In the genomic region with DNA sequence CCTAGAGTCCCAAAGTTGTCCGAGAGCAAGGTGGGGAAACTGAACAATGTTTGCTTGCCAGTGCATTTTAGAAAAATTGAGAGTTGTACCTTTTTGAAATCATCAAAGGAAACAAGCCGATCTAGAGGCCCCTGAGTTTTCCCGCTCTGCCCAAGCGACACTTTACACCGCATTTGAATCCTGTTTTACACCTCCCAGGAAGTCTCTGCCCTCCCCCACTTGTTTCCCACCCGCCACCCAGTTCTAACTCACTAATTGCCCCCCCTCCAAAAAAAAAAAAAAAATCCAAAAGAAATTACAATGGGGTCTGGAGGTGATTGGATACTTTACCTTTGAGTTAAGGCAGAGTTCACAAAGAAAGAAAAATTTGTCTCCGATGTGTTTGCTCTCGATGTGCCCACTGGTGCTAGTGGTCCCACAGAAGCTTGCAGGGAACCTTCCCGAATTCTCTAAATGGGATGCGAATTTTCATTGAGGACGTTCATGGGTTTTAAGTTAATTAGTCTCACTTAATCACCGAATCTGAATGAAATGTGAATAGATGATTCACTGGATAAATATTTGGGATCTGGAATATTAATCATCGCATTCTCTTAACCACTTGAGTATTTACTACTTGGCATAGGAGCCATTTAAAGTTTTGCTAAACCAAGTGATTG, we compare ENCODE assay signal across 8 cellular contexts. TPM values are rescaled to one million over a fixed set of nuclear protein-coding genes. Genes with fewer than 3 reads are reported as not detected.
A peak's percentile ranks its signal among the peaks of the same experiment; 100 is the strongest.
DNase-seq lines count a peak whose midpoint lies in the region; ATAC-seq and TF ChIP-seq lines count a peak whose summit lies in the region.

No MANE protein-coding gene starts in this region.

- TF ChIP-seq CTCF in ascending aorta (IDR thresholded peaks at IDR 0.05), result no peak
- TF ChIP-seq CTCF in vagina (IDR thresholded peaks at IDR 0.05), result no peak

- H3K4me1 ChIP-seq in right cardiac atrium (ENCODE audit: control insufficient read depth, insufficient read depth, low read length) (no peaks in the 10 kb centered on the region), ascending aorta (peaks cover 6 to 15% of the 10 kb centered on the region in 2 donors), vagina (peaks cover 36% of the 10 kb centered on the region)

- H3K27me3 ChIP-seq in right cardiac atrium (ENCODE audit: control insufficient read depth, insufficient read depth) (no peaks in the 10 kb centered on the region), ascending aorta (no peaks in the 10 kb centered on the region), vagina (peaks cover 11% of the 10 kb centered on the region)

- no peak overlapping the region for H3K27ac ChIP-seq in right cardiac atrium (ENCODE audit: low read length)
- H3K27ac ChIP-seq in ascending aorta, result no peak overlapping the region
- no peak overlapping the region for H3K27ac ChIP-seq in vagina

- intact Hi-C loops in right cardiac atrium (cut with DNase I), result no loop called here
- intact Hi-C loops in cardiac septum (cut with DNase I), result loop anchor here (5.0 kb wide), 1 partner anchor 56 kb away; no protein-coding TSS in a partner anchor
- intact Hi-C loops in ascending aorta (cut with DNase I), result loop anchor here (5.0 to 10.0 kb wide), 3 partner anchors 66 to 258 kb away; no protein-coding TSS in a partner anchor
- intact Hi-C loops in vagina (cut with DNase I), result no loop called here

- WGBS in right cardiac atrium, result 46% methylated on average over 13 of the region's 13 CpGs

- peak overlapping the region; percentile 77 for H3K4me3 ChIP-seq in right cardiac atrium (ENCODE audit: low read length)
- H3K4me3 ChIP-seq in ascending aorta, result peak overlapping the region; percentile 64 to 82
- H3K4me3 ChIP-seq in vagina, result peak overlapping the region; percentile 53 to 62

- H3K9me3 ChIP-seq in right cardiac atrium (ENCODE audit: control insufficient read depth, low read length) (no peaks in the 10 kb centered on the region), ascending aorta (no peaks in the 10 kb centered on the region), vagina (no peaks in the 10 kb centered on the region)

- no peak for ATAC-seq in right cardiac atrium
- no peak for ATAC-seq in HG03354 (IDR thresholded peaks at IDR 0.05; ENCODE audit: poor library complexity, severe bottlenecking, unreplicated experiment)

- DNase-seq in right cardiac atrium, result no peak
- no peak for DNase-seq in cardiac septum (ENCODE audit: low spot score)
- DNase-seq in ascending aorta (ENCODE audit: low spot score in 2 of 2), result no peak
- peak; percentile 45 for DNase-seq in iris pigment epithelial cell (ENCODE audit: low read depth)
- DNase-seq in vagina (ENCODE audit: extremely low spot score in 2 of 2), result no peak
- no peak for DNase-seq in NCI-H524 treated with DMSO at 0.1 percent for 48 hours (lab: John Stamatoyannopoulos, UW)
- DNase-seq in Ammon's horn (ENCODE audit: low spot score), result no peak

- TF ChIP-seq POLR2A in vagina (IDR thresholded peaks at IDR 0.05), result no peak

- H3K36me3 ChIP-seq in ascending aorta, result no peaks in the 10 kb centered on the region
- H3K36me3 ChIP-seq in vagina, result no peaks in the 10 kb centered on the region

RNA-seq across cellular contexts. Expression of gene HMGA2, which starts 2.4 kb away (rescaled TPM):
- total RNA-seq in right cardiac atrium, result not detected
- polyA plus RNA-seq in right cardiac atrium, result 0.07 TPM
- total RNA-seq in cardiac septum, result 0.24 TPM
- not detected for total RNA-seq in ascending aorta
- 0.25 TPM for total RNA-seq in vagina

Comparison
In these comparisons a context has a peak if more than half of its experiments do, and no peak if none do; other contexts are left out.
1. intact Hi-C loops: an anchor here in cardiac septum (5.0 kb wide) and ascending aorta (5.0 to 10.0 kb wide); none called in right cardiac atrium and vagina.